Comparison of ENCODE assay signal across 10 cellular contexts in genomic region chr2:19120941-19121750, GRCh38.
A peak's percentile ranks its signal among the peaks of the same experiment; 100 is the strongest.
DNase-seq lines count a peak whose midpoint lies in the region; ATAC-seq and TF ChIP-seq lines count a peak whose summit lies in the region.
"Had no signal": no experiment of that assay in that cellular context is flagged by ENCODE, and none has a peak within 500 bp of the region (broad histone marks: within the 10 kb centered on the region; RNA-seq: fewer than 3 reads in every experiment).

No MANE protein-coding gene starts in this region.

- RAD21 ChIA-PET in HCT116 (lab: Charles Lee; ENCODE audit: low non-redundant PET in 1 of 2, low total read pairs in 2 of 2, uncharacterized antibody in 2 of 2, unreplicated experiment in 2 of 2): no interaction called here

- no TSS peak for BruUV-seq in HCT116 (replicated peaks; lab: Mats Ljungman, UMichigan)

- no peaks in the 10 kb centered on the region for H3K9me3 ChIP-seq in HCT116 (ENCODE audit: control insufficient read depth in 1 of 2, insufficient read depth in 1 of 2, low read depth in 1 of 2, low read length in 2 of 2)

- no peaks in the 10 kb centered on the region for H3K27me3 ChIP-seq in HCT116 (ENCODE audit: insufficient read depth, low read length)

- no peak for TF ChIP-seq POLR2A in HCT116 (IDR thresholded peaks at IDR 0.05; ENCODE audit: borderline replicate concordance, extremely low read depth, insufficient read depth, insufficient read length)

- DNase-seq in HCT116 (ENCODE audit: low read depth, low spot score) (peak; percentile 63), glomerular visceral epithelial cell (ENCODE audit: extremely low spot score) (peak; percentile 71), skeletal muscle cell (ENCODE audit: low read depth) (peak; percentile 91), endothelial cell (ENCODE audit: low spot score) (no peak), iPS-NIHi7 (ENCODE audit: extremely low spot score) (no peak)
- no peak for DNase-seq in activated T-helper 1 cell treated with anti-CD3 and anti-CD28 coated beads, Interleukin-12 subunit alpha, Interleukin-12 subunit beta, Interleukin-2, Interleukin-4 antibody, amounts not matched to agents 30 ng/mL and 10 ng/mL and 1 ng/mL, durations not matched to agents 14 hours and 24 hours and 36 hours (ENCODE audit: low spot score)
- DNase-seq: stimulated activated CD8-positive, alpha-beta memory T cell treated with anti-CD3 and anti-CD28 coated beads, Interleukin-4, amount 100 ng/mL, for 48 hours had no signal

- H4K20me1 ChIP-seq in HCT116 (ENCODE audit: insufficient read depth): no peaks in the 10 kb centered on the region

- no peaks in the 10 kb centered on the region for H3K79me2 ChIP-seq in HCT116 (ENCODE audit: insufficient read depth, low read length)
- H3K79me2 ChIP-seq: parathyroid adenoma had no signal

- H3K9ac ChIP-seq in HCT116 (ENCODE audit: low read length): no peak overlapping the region
- H3K9ac ChIP-seq: parathyroid adenoma had no signal

- no peaks in the 10 kb centered on the region for H3K9me3 Mint-ChIP-seq in endothelial cell (ENCODE audit: unreplicated experiment)
- no peaks in the 10 kb centered on the region for H3K9me3 Mint-ChIP-seq in activated T-helper 1 cell treated with anti-CD3 and anti-CD28 coated beads, Interleukin-12 subunit alpha, Interleukin-12 subunit beta, Interleukin-2, Interleukin-4 antibody, amounts not matched to agents 30 ng/mL and 10 ng/mL and 1 ng/mL, durations not matched to agents 14 hours and 24 hours and 36 hours

- H3K4me1 Mint-ChIP-seq in endothelial cell (ENCODE audit: unreplicated experiment): no peaks in the 10 kb centered on the region
- H3K4me1 Mint-ChIP-seq in activated T-helper 1 cell treated with anti-CD3 and anti-CD28 coated beads, Interleukin-12 subunit alpha, Interleukin-12 subunit beta, Interleukin-2, Interleukin-4 antibody, amounts not matched to agents 30 ng/mL and 10 ng/mL and 1 ng/mL, durations not matched to agents 14 hours and 24 hours and 36 hours (ENCODE audit: low read depth): no peaks in the 10 kb centered on the region

- H3K4me3 Mint-ChIP-seq in endothelial cell (ENCODE audit: unreplicated experiment): no peak overlapping the region
- H3K4me3 Mint-ChIP-seq in activated T-helper 1 cell treated with anti-CD3 and anti-CD28 coated beads, Interleukin-12 subunit alpha, Interleukin-12 subunit beta, Interleukin-2, Interleukin-4 antibody, amounts not matched to agents 30 ng/mL and 10 ng/mL and 1 ng/mL, durations not matched to agents 14 hours and 24 hours and 36 hours: no peak overlapping the region

- no peaks in the 10 kb centered on the region for H3K9me2 ChIP-seq in HCT116 (ENCODE audit: insufficient read depth)

- peaks cover 9 to 12% of the 10 kb centered on the region in 2 experiments for H3K4me1 ChIP-seq in HCT116 (ENCODE audit: control insufficient read depth in 1 of 2, insufficient read depth in 2 of 2, low read length in 2 of 2)
- H3K4me1 ChIP-seq: parathyroid adenoma had no signal

- CTCF ChIA-PET in HCT116 (lab: Charles Lee): no interaction called here

- H3K36me3 Mint-ChIP-seq in endothelial cell (ENCODE audit: low read depth, unreplicated experiment): no peaks in the 10 kb centered on the region
- H3K36me3 Mint-ChIP-seq in activated T-helper 1 cell treated with anti-CD3 and anti-CD28 coated beads, Interleukin-12 subunit alpha, Interleukin-12 subunit beta, Interleukin-2, Interleukin-4 antibody, amounts not matched to agents 30 ng/mL and 10 ng/mL and 1 ng/mL, durations not matched to agents 14 hours and 24 hours and 36 hours (ENCODE audit: low read depth): no peaks in the 10 kb centered on the region

- H3K27ac Mint-ChIP-seq in endothelial cell (ENCODE audit: unreplicated experiment): no peak overlapping the region
- no peak overlapping the region for H3K27ac Mint-ChIP-seq in activated T-helper 1 cell treated with anti-CD3 and anti-CD28 coated beads, Interleukin-12 subunit alpha, Interleukin-12 subunit beta, Interleukin-2, Interleukin-4 antibody, amounts not matched to agents 30 ng/mL and 10 ng/mL and 1 ng/mL, durations not matched to agents 14 hours and 24 hours and 36 hours

- H3K27me3 Mint-ChIP-seq in endothelial cell (ENCODE audit: unreplicated experiment): peaks cover 4% of the 10 kb centered on the region
- H3K27me3 Mint-ChIP-seq in activated T-helper 1 cell treated with anti-CD3 and anti-CD28 coated beads, Interleukin-12 subunit alpha, Interleukin-12 subunit beta, Interleukin-2, Interleukin-4 antibody, amounts not matched to agents 30 ng/mL and 10 ng/mL and 1 ng/mL, durations not matched to agents 14 hours and 24 hours and 36 hours (ENCODE audit: insufficient read depth): peaks cover 3% of the 10 kb centered on the region

- 0 out of 6 replicates have a peak, but pooled peaks of 1 of the 3 experiments have one; percentile 3 for TF ChIP-seq CTCF in HCT116 (IDR thresholded peaks at IDR 0.05 in 2 of 3, conservative IDR thresholded peaks at IDR 0.05 in 1 of 3; ENCODE audit: borderline replicate concordance in 1 of 3, insufficient read depth in 1 of 3, low read depth in 2 of 3, low read length in 2 of 3)
- no peak for TF ChIP-seq CTCF in WI38 (IDR thresholded peaks at IDR 0.05; ENCODE audit: low read depth, low read length)
- no peak for TF ChIP-seq CTCF in endothelial cell (IDR thresholded peaks at IDR 0.05; ENCODE audit: unreplicated experiment)

- no peaks in the 10 kb centered on the region for H3K36me3 ChIP-seq in HCT116 (ENCODE audit: control insufficient read depth in 1 of 2, insufficient read depth in 2 of 2, low read length in 2 of 2)

- no peak overlapping the region for H2AFZ ChIP-seq in HCT116 (ENCODE audit: low read depth, low read length, poor library complexity, severe bottlenecking)
- H2AFZ ChIP-seq: parathyroid adenoma had no signal

- peak overlapping the region; percentile 54 for H3K4me2 ChIP-seq in HCT116 (ENCODE audit: low read length)

- POLR2A ChIA-PET in HCT116 (lab: Charles Lee): no interaction called here

- TF ChIP-seq RAD21 in HCT116 (IDR thresholded peaks at IDR 0.05; ENCODE audit: low read depth): no peak

- no peak overlapping the region for H3K27ac ChIP-seq in HCT116 (ENCODE audit: low read depth, low read length)
- H3K27ac ChIP-seq: parathyroid adenoma had no signal

- ATAC-seq in HCT116: peak; percentile 82
- ATAC-seq in HG02840 (IDR thresholded peaks at IDR 0.05; ENCODE audit: low FRiP score, unreplicated experiment): no peak

- intact Hi-C loops in HCT116 (cut with micrococcal nuclease): no loop called here
- intact Hi-C loops in activated T-helper 1 cell treated with anti-CD3 and anti-CD28 coated beads, Interleukin-12 subunit alpha, Interleukin-12 subunit beta, Interleukin-2, Interleukin-4 antibody, amounts not matched to agents 30 ng/mL and 10 ng/mL and 1 ng/mL, durations not matched to agents 14 hours and 24 hours and 36 hours (cut with micrococcal nuclease): no loop called here

- H3K4me3 ChIP-seq in HCT116 (replicated peaks in 1 of 2; ENCODE audit: low read depth in 1 of 2, low read length in 2 of 2) (0 out of 4 replicates have a peak overlapping the region, but pooled peaks of 1 of the 2 experiments have one; percentile 11), WI38 (ENCODE audit: low read depth, low read length) (peak overlapping the region; percentile 24), skeletal muscle cell (ENCODE audit: low read depth, low read length) (no peak overlapping the region)

TF ChIP-seq in HCT116, 20 proteins besides CTCF, POLR2A, EP300 and RAD21:
- peak; percentile 16; the same call in 1 of the 2 replicates for TF ChIP-seq SP1 (IDR thresholded peaks at IDR 0.05; ENCODE audit: low read depth)
- no peak for TF ChIP-seq SRF (IDR thresholded peaks at IDR 0.05; ENCODE audit: low read depth)
- 0 out of 2 replicates have a peak, but pooled peaks have one; percentile 20 for TF ChIP-seq CBX3 (IDR thresholded peaks at IDR 0.05; ENCODE audit: low read depth)
- 0 out of 2 replicates have a peak, but pooled peaks have one; percentile 21 for TF ChIP-seq JUND (IDR thresholded peaks at IDR 0.05)
- no peak for TF ChIP-seq EZH2phosphoT487 (IDR thresholded peaks at IDR 0.05; ENCODE audit: borderline replicate concordance)
- TF ChIP-seq YY1 (IDR thresholded peaks at IDR 0.05; ENCODE audit: extremely low read depth, insufficient replicate concordance, low read depth, low read length): no peak
- TF ChIP-seq POLR2AphosphoS5 (IDR thresholded peaks at IDR 0.05; ENCODE audit: low read depth, low read length): no peak
- peak; percentile 57; the same call in 1 of the 2 replicates for TF ChIP-seq CEBPB (IDR thresholded peaks at IDR 0.05; ENCODE audit: low read depth)
- TF ChIP-seq, protein P1, sequence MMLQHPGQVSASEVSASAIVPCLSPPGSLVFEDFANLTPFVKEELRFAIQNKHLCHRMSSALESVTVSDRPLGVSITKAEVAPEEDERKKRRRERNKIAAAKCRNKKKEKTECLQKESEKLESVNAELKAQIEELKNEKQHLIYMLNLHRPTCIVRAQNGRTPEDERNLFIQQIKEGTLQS (IDR thresholded peaks at IDR 0.05): no peak
TF ChIP-seq in HCT116: peak in this region for 4.

Comparison
In these comparisons a context has a peak if more than half of its experiments do, and no peak if none do; other contexts are left out.
1. DNase-seq: peak in HCT116 (single experiment), glomerular visceral epithelial cell (single experiment) and skeletal muscle cell (single experiment); none in endothelial cell (single experiment), activated T-helper 1 cell treated with anti-CD3 and anti-CD28 coated beads, Interleukin-12 subunit alpha, Interleukin-12 subunit beta, Interleukin-2, Interleukin-4 antibody, amounts not matched to agents 30 ng/mL and 10 ng/mL and 1 ng/mL, durations not matched to agents 14 hours and 24 hours and 36 hours (single experiment) and iPS-NIHi7 (single experiment).